In the genomic region with DNA sequence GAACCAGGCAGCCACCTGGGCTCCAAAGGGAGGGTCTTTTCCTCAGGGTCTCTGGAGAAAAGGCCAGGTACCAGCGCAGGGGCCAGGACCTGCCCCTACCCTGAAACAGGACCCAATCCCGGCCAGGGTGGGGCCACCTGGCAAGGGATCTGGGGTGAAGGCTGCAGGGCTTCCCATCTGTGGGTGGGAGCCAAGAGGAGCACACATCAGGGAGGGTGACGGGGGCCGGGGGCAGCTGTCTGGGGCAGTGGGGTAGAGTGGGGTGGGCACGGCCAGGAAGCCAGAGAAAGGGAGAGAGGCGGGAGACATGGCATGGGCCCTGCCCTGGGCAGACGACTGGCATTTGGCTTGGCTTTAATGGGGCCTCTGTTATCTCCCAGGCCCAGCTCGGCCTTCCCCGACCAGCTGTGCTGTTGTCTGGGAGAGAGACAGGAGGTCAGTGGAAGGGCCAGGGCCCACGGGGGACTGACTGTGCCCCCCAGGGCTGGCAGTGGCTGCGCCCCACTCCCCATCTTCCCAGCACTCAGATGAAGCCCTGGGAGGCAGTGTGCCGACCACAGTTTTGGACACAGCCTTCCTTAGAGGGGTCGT, we compare ENCODE assay signal across 19 cellular contexts. TPM values are rescaled to one million over a fixed set of nuclear protein-coding genes. Genes with fewer than 3 reads are reported as not detected.
A peak's percentile ranks its signal among the peaks of the same experiment; 100 is the strongest.
DNase-seq lines count a peak whose midpoint lies in the region; ATAC-seq, FAIRE-seq and TF ChIP-seq lines count a peak whose summit lies in the region.
"Had no signal": no experiment of that assay in that cellular context is flagged by ENCODE, and none has a peak within 500 bp of the region (broad histone marks: within the 10 kb centered on the region; RNA-seq: fewer than 3 reads in every experiment).

No MANE protein-coding gene starts in this region.

- no peak for TF ChIP-seq CTCF in osteoblast (IDR thresholded peaks at IDR 0.05; ENCODE audit: extremely low read depth, low read depth, low read length)

- H3K27ac ChIP-seq in osteoblast (ENCODE audit: low read depth, low read length) (no peak overlapping the region), small intestine (ENCODE audit: low read depth in 1 of 2, low read length in 1 of 2) (no peak overlapping the region)

- peaks cover 17% of the 10 kb centered on the region for H3K27me3 ChIP-seq in osteoblast (ENCODE audit: insufficient read depth, low read length)
- peaks cover 0 to 2% of the 10 kb centered on the region in 2 donors for H3K27me3 ChIP-seq in small intestine (ENCODE audit: control insufficient read depth in 2 of 2, insufficient read depth in 2 of 2, low read length in 2 of 2)
- H3K27me3 ChIP-seq: thyroid gland had no signal

- H4K20me1 ChIP-seq in osteoblast (ENCODE audit: insufficient read depth, low read length): no peaks in the 10 kb centered on the region

- H3K4me3 ChIP-seq in osteoblast (ENCODE audit: insufficient read depth, low read length): no peak overlapping the region
- no peak overlapping the region for H3K4me3 ChIP-seq in small intestine (ENCODE audit: low read depth in 1 of 2, low read length in 2 of 2)
- H3K4me3 ChIP-seq: MG63, thyroid gland had no signal

- H3K4me2 ChIP-seq in osteoblast (ENCODE audit: insufficient read depth, low read length): no peak overlapping the region

- peak; percentile 11 for ATAC-seq in Right ventricle myocardium inferior
- ATAC-seq in left cardiac atrium: no peak
- ATAC-seq in HG03565 (IDR thresholded peaks at IDR 0.05; ENCODE audit: unreplicated experiment): no peak
- ATAC-seq: activated CD4-positive, CD25-positive, alpha-beta regulatory T cell treated with anti-CD3 and anti-CD28 coated beads, Interleukin-2, amount 50 U/mL, for 24 hours had no signal

- 51 to 79% (median 64%) methylated on average over 9 to 13 of the region's 13 CpGs for WGBS in small intestine, 3 donors

- H3K79me2 ChIP-seq in osteoblast (ENCODE audit: insufficient read depth, low read length): no peaks in the 10 kb centered on the region

- H3K36me3 ChIP-seq in osteoblast (ENCODE audit: insufficient read depth, low read length) (no peaks in the 10 kb centered on the region), small intestine (ENCODE audit: control insufficient read depth in 2 of 2, insufficient read depth in 2 of 2, low read length in 2 of 2) (no peaks in the 10 kb centered on the region)
- H3K36me3 ChIP-seq: MG63, thyroid gland had no signal

- H3K4me1 ChIP-seq in osteoblast (ENCODE audit: insufficient read depth, low read length): no peaks in the 10 kb centered on the region
- no peaks in the 10 kb centered on the region for H3K4me1 ChIP-seq in small intestine (ENCODE audit: control insufficient read depth in 2 of 2, insufficient read depth in 1 of 2, low read depth in 1 of 2, low read length in 1 of 2)

- FAIRE-seq in small intestine (lab: Jason Lieb, UNC) (no peak), urothelium cell line (lab: Jason Lieb, UNC) (no peak)
- FAIRE-seq: GM18507, RCC 7860 had no signal

- DNase-seq in Right ventricle myocardium inferior (ENCODE audit: missing footprints): no peak
- no peak for DNase-seq in left cardiac atrium
- DNase-seq in hippocampal formation (lab: John Stamatoyannopoulos, UW): peak; percentile 63 to 81
- DNase-seq in osteoblast (ENCODE audit: insufficient read length, low spot score, missing footprints): peak; percentile 65
- no peak for DNase-seq in NCI-H2107 treated with DMSO at 0.1 percent for 48 hours (lab: John Stamatoyannopoulos, UW; ENCODE audit: unreplicated experiment)
- no peak for DNase-seq in small intestine
- DNase-seq in urothelium cell line (ENCODE audit: low spot score): no peak
- DNase-seq: CD4-positive, alpha-beta memory T cell; DMS79 treated with DMSO at 0.1 percent for 48 hours; IMR-90; kidney glomerular epithelial cell; MG63; NCI-H226; stimulated activated CD4-positive, alpha-beta T cell treated with anti-CD3 and anti-CD28 coated beads, Interleukin-4, amount 100 ng/mL, for 1 hour; thyroid gland had no signal

- intact Hi-C loops in Right ventricle myocardium inferior (cut with DNase I) (loop anchor here (5.0 to 10.0 kb wide), 3 partner anchors 79 to 346 kb away; a partner anchor contains a TSS), left cardiac atrium (cut with DNase I) (no loop called here)

- H2AFZ ChIP-seq in osteoblast (ENCODE audit: low read length): no peak overlapping the region

- H3K9me3 ChIP-seq in osteoblast (ENCODE audit: low read depth, low read length) (no peaks in the 10 kb centered on the region), small intestine (ENCODE audit: control insufficient read depth, low read depth) (no peaks in the 10 kb centered on the region)
- H3K9me3 ChIP-seq: MG63, thyroid gland had no signal

RNA-seq across cellular contexts. Expression of a gene that starts 57.2 kb away (rescaled TPM):
- total RNA-seq in Right ventricle myocardium inferior (51.2 TPM), left cardiac atrium (10 to 100 TPM; 45.6 to 67.2 TPM), osteoblast (25.0 and 28.6 TPM in 2 replicates)
- polyA plus RNA-seq in small intestine: 10 to 100 TPM; 15.9 to 40.2 (median 34.6) TPM

Comparison
In these comparisons a context has a peak if more than half of its experiments do, and no peak if none do; other contexts are left out.
1. DNase-seq: peak in hippocampal formation (2 of 2) and osteoblast (single experiment); none in Right ventricle myocardium inferior (single experiment), left cardiac atrium (single experiment), NCI-H2107 treated with DMSO at 0.1 percent for 48 hours (single experiment), small intestine (single experiment) and urothelium cell line (single experiment).